Comparison of ENCODE assay signal across 8 cellular contexts in the genomic region with DNA sequence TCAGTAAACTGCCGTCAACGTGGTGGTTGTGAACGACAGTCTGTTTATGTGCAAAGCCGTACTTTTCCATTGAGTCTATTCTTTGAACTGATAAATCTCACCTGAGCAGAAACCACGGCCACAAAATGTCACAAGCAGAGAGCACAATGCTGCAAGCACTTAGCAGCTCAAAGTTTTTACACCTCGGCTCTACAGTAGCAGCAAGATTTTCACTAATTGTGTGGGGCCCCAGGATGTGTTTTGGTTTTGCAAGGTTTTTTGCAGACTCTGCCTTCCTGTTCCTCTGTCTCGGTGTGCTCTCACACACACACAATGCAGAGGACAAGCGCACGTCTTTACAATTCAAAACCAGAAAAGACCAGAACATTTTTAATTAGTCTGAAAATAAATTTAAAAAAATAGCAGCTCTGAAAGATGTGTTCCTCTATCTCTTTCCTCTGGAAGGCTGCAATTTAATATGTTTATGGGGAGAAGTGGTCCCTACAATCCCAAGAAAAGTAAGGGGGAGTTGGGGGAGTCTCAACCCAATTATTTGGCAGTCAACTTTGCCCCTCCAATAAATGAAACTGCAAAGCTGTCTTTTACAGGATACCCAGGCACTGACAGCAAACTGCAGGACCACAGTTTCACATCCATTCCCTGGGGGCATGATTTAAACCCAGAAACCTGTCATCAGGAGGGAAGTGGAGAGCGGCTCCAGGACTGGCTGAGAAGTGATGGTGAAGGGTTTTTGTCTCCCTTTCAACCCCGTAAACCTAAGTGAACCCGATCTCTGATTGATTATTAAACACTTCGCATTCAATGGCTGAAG.
DNase-seq lines count a peak whose midpoint lies in the region; ATAC-seq, FAIRE-seq and TF ChIP-seq lines count a peak whose summit lies in the region.

No MANE protein-coding gene starts in this region.

- H3K4me1 ChIP-seq in Loucy (ENCODE audit: insufficient read depth, low read length, poor library complexity, severe bottlenecking): peaks cover 26% of the 10 kb centered on the region

- H3F3A ChIP-seq in Loucy (ENCODE audit: low read depth): no peaks in the 10 kb centered on the region

- H3K27ac Mint-ChIP-seq in activated T-helper 17 cell treated with anti-CD3 and anti-CD28 coated beads, Interleukin-2, amount 50 U/mL, for 72 hours: peak overlapping the region; percentile 75

- H3K9ac ChIP-seq in Loucy (ENCODE audit: low read depth, low read length, poor library complexity, severe bottlenecking): peak overlapping the region; percentile 32

- no peak for FAIRE-seq in D721Med (lab: Jason Lieb, UNC)

- no peaks in the 10 kb centered on the region for H3K27me3 Mint-ChIP-seq in activated T-helper 17 cell treated with anti-CD3 and anti-CD28 coated beads, Interleukin-2, amount 50 U/mL, for 72 hours

- H3K36me3 ChIP-seq in Loucy (ENCODE audit: insufficient read depth, low read length) (no peaks in the 10 kb centered on the region), WERI-Rb-1 (no peaks in the 10 kb centered on the region)

- TF ChIP-seq CTCF in Loucy (conservative IDR thresholded peaks at IDR 0.05; ENCODE audit: low read length) (no peak), WERI-Rb-1 (IDR thresholded peaks at IDR 0.05; ENCODE audit: low read depth, low read length) (no peak), D721Med (IDR thresholded peaks at IDR 0.05; ENCODE audit: insufficient read depth, missing control alignments) (no peak)

- H3K4me3 Mint-ChIP-seq in activated T-helper 17 cell treated with anti-CD3 and anti-CD28 coated beads, Interleukin-2, amount 50 U/mL, for 72 hours: peak overlapping the region; percentile 78

- H3K27me3 ChIP-seq in Loucy (ENCODE audit: insufficient read depth, low read length, poor library complexity, severe bottlenecking) (no peaks in the 10 kb centered on the region), WERI-Rb-1 (ENCODE audit: insufficient read depth, low read depth, severe bottlenecking) (no peaks in the 10 kb centered on the region)

- H3K9me3 ChIP-seq in Loucy (ENCODE audit: insufficient read depth, low read depth, low read length) (no peaks in the 10 kb centered on the region), WERI-Rb-1 (ENCODE audit: severe bottlenecking) (no peaks in the 10 kb centered on the region)

- DNase-seq in middle frontal gyrus (ENCODE audit: extremely low spot score, low spot score) (no peak), WERI-Rb-1 (no peak), D721Med (ENCODE audit: insufficient read length, low spot score) (no peak)

- no peaks in the 10 kb centered on the region for H3K36me3 Mint-ChIP-seq in activated T-helper 17 cell treated with anti-CD3 and anti-CD28 coated beads, Interleukin-2, amount 50 U/mL, for 72 hours (ENCODE audit: low read depth)

- no peaks in the 10 kb centered on the region for H3K9me3 Mint-ChIP-seq in activated T-helper 17 cell treated with anti-CD3 and anti-CD28 coated beads, Interleukin-2, amount 50 U/mL, for 72 hours

- H3K27ac ChIP-seq in skin epidermis: peak overlapping the region in 16 of 21 experiments; percentile 17 to 97 (median 68)
- H3K27ac ChIP-seq in WERI-Rb-1: no peak overlapping the region

- H2AFZ ChIP-seq in Loucy (ENCODE audit: low read length): peak overlapping the region; percentile 77

- peak overlapping the region; percentile 70 for H3K4me2 ChIP-seq in Loucy (ENCODE audit: low read depth, low read length, poor library complexity, severe bottlenecking)

- no peaks in the 10 kb centered on the region for H4K20me1 ChIP-seq in Loucy (ENCODE audit: insufficient read depth, low read length, poor library complexity, severe bottlenecking)

- H3K4me1 Mint-ChIP-seq in activated T-helper 17 cell treated with anti-CD3 and anti-CD28 coated beads, Interleukin-2, amount 50 U/mL, for 72 hours: peaks cover 45% of the 10 kb centered on the region

- H3K79me2 ChIP-seq in Loucy (ENCODE audit: insufficient read depth, low read length): no peaks in the 10 kb centered on the region

- no peaks in the 10 kb centered on the region for H3K9me2 ChIP-seq in Loucy (replicated peaks; ENCODE audit: low read depth, low read length)

- H3K4me3 ChIP-seq in GM08714 (ENCODE audit: low read length): peak overlapping the region; percentile 72; the same call in 1 of the 2 replicates
- H3K4me3 ChIP-seq in Loucy (ENCODE audit: low read length, poor library complexity, severe bottlenecking): peak overlapping the region; percentile 58
- peak overlapping the region in 1 of 7 experiments; percentile 3 for H3K4me3 ChIP-seq in skin epidermis
- no peak overlapping the region for H3K4me3 ChIP-seq in WERI-Rb-1 (ENCODE audit: low read depth, low read length)

- ATAC-seq in GM21528 (IDR thresholded peaks at IDR 0.05; ENCODE audit: low FRiP score, unreplicated experiment): peak; percentile 75
- peak; percentile 86 for ATAC-seq in activated T-helper 17 cell treated with anti-CD3 and anti-CD28 coated beads, Interleukin-2, amount 50 U/mL, for 72 hours (replicated peaks)
